ENCODE assay signal across 15 cellular contexts in the genomic region with DNA sequence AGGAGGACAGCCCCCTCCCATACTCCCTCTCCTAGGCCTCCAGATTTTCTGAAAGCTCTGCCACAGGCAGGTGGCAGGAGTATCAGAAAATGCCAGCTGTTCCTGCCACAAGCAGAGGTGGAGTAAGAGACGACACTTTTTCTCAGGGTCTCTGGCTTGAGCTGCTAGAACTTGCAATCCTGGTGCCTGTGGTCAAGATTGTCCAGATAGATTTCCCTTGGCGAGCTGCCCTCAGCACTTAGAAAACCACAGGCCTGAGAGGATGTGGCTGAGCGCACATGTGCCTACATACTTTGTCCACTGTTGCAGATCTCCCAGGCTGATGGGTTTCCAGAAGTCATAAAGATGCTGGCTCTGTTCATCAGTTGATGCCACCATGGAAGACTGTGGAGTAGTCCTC.
DNase-seq lines count a peak whose midpoint lies in the region; ATAC-seq and TF ChIP-seq lines count a peak whose summit lies in the region.
"Had no signal": no experiment of that assay in that cellular context is flagged by ENCODE, and none has a peak within 500 bp of the region (broad histone marks: within the 10 kb centered on the region; RNA-seq: fewer than 3 reads in every experiment).

No MANE protein-coding gene starts in this region.

- H3K9me3 ChIP-seq in endodermal cell (ENCODE audit: control insufficient read depth, low read length): no peaks in the 10 kb centered on the region
- H3K9me3 ChIP-seq: pancreas had no signal

- H3K27ac ChIP-seq in endodermal cell (ENCODE audit: low read depth, low read length): no peak overlapping the region
- H3K27ac ChIP-seq: cardiac muscle cell, pancreas, RWPE1 had no signal

- no peak for ATAC-seq in omental fat pad (ENCODE audit: low FRiP score)
- ATAC-seq: activated T-cell treated with anti-CD3 and anti-CD28 coated beads, Interleukin-2, amount 50 U/mL, for 4 hours had no signal

- H3K4me1 Mint-ChIP-seq in endodermal cell: peaks cover 1% of the 10 kb centered on the region
- H3K4me1 Mint-ChIP-seq: activated B cell treated with CpG ODN at 0.5 μM for 24 hours had no signal

- H3K27me3 Mint-ChIP-seq in endodermal cell (ENCODE audit: insufficient read depth): no peaks in the 10 kb centered on the region

- H3K4me3 ChIP-seq in endodermal cell (ENCODE audit: low read length): no peak overlapping the region
- H3K4me3 ChIP-seq: cardiac muscle cell, pancreas had no signal

- H3K36me3 Mint-ChIP-seq in endodermal cell (ENCODE audit: low read depth): no peaks in the 10 kb centered on the region

- H3K9ac ChIP-seq in endodermal cell (ENCODE audit: extremely low read depth, low read length, poor library complexity, severe bottlenecking): no peak overlapping the region

- in situ Hi-C loops in G401 (cut with HindIII; ENCODE audit: low sequenced_read_pairs): no loop called here

- H3K4me1 ChIP-seq in endodermal cell (ENCODE audit: control insufficient read depth, insufficient read depth, low read length): no peaks in the 10 kb centered on the region
- H3K4me1 ChIP-seq: pancreas had no signal

- H3K9me3 Mint-ChIP-seq in endodermal cell: no peaks in the 10 kb centered on the region
- H3K9me3 Mint-ChIP-seq: activated B cell treated with CpG ODN at 0.5 μM for 24 hours; activated T-cell treated with anti-CD3 and anti-CD28 coated beads, Interleukin-2, amount 50 U/mL, for 4 hours; stimulated activated naive CD8-positive, alpha-beta T cell treated with anti-CD3 and anti-CD28 coated beads, Interleukin-15, Interleukin-2, amounts not matched to agents 100 ng/mL and 50 ng/mL, for 24 hours had no signal

- no peaks in the 10 kb centered on the region for H3K27me3 ChIP-seq in endodermal cell (ENCODE audit: control insufficient read depth, insufficient read depth, low read length, poor library complexity, severe bottlenecking)
- H3K27me3 ChIP-seq: pancreas had no signal

- TF ChIP-seq CTCF in endodermal cell (conservative IDR thresholded peaks at IDR 0.05) (no peak), omental fat pad (IDR thresholded peaks at IDR 0.05) (no peak)

- DNase-seq in A172 (ENCODE audit: low spot score) (peak; percentile 98), HK-2 (ENCODE audit: unreplicated experiment) (peak; percentile 56), amniotic epithelial cell (ENCODE audit: low read depth) (peak; percentile 95), hepatic stellate cell (ENCODE audit: low spot score) (peak; percentile 72), endodermal cell (no peak), G401 (ENCODE audit: low spot score) (no peak), omental fat pad (ENCODE audit: low spot score) (no peak), OCI-M2 (lab: John Stamatoyannopoulos, UW; ENCODE audit: unreplicated experiment) (no peak)
- DNase-seq: activated B cell treated with CpG ODN at 0.5 μM for 24 hours; activated T-cell treated with anti-CD3 and anti-CD28 coated beads, Interleukin-2, amount 50 U/mL, for 4 hours; NCI-H2107; pancreas had no signal

- no peak overlapping the region for H3K27ac Mint-ChIP-seq in endodermal cell
- H3K27ac Mint-ChIP-seq: activated B cell treated with CpG ODN at 0.5 μM for 24 hours; stimulated activated naive CD8-positive, alpha-beta T cell treated with anti-CD3 and anti-CD28 coated beads, Interleukin-15, Interleukin-2, amounts not matched to agents 100 ng/mL and 50 ng/mL, for 24 hours had no signal

- no peaks in the 10 kb centered on the region for H3K36me3 ChIP-seq in endodermal cell (ENCODE audit: control insufficient read depth, insufficient read depth, low read length)
- H3K36me3 ChIP-seq: cardiac muscle cell, pancreas had no signal

- WGBS in endodermal cell (ENCODE audit: insufficient coverage in 1 of 2, insufficient read length in 1 of 2), 2 experiments: 87 to 90% methylated on average over 3 of the region's 3 CpGs

- H3K4me3 Mint-ChIP-seq in endodermal cell: no peak overlapping the region
- H3K4me3 Mint-ChIP-seq: activated B cell treated with CpG ODN at 0.5 μM for 24 hours; activated T-cell treated with anti-CD3 and anti-CD28 coated beads, Interleukin-2, amount 50 U/mL, for 4 hours; stimulated activated naive CD8-positive, alpha-beta T cell treated with anti-CD3 and anti-CD28 coated beads, Interleukin-15, Interleukin-2, amounts not matched to agents 100 ng/mL and 50 ng/mL, for 24 hours had no signal

Comparison
In these comparisons a context has a peak if more than half of its experiments do, and no peak if none do; other contexts are left out.
1. DNase-seq: peak in A172 (single experiment), HK-2 (single experiment), amniotic epithelial cell (single experiment) and hepatic stellate cell (single experiment); none in endodermal cell (single experiment), G401 (single experiment), omental fat pad (single experiment) and OCI-M2 (single experiment).